In genomic region chr9:125359011-125359410, GRCh38 we compare ENCODE assay signal across 19 cellular contexts.
A peak's percentile ranks its signal among the peaks of the same experiment; 100 is the strongest.
DNase-seq lines count a peak whose midpoint lies in the region; ATAC-seq and TF ChIP-seq lines count a peak whose summit lies in the region.
"Had no signal": no experiment of that assay in that cellular context is flagged by ENCODE, and none has a peak within 500 bp of the region (broad histone marks: within the 10 kb centered on the region; RNA-seq: fewer than 3 reads in every experiment).

No MANE protein-coding gene starts in this region.

- TF ChIP-seq CTCF in brain (conservative IDR thresholded peaks at IDR 0.05): no peak

- H3K9me3 Mint-ChIP-seq in activated naive CD8-positive, alpha-beta T cell (ENCODE audit: low read depth): no peaks in the 10 kb centered on the region
- no peaks in the 10 kb centered on the region for H3K9me3 Mint-ChIP-seq in activated naive CD8-positive, alpha-beta T cell treated with anti-CD3 and anti-CD28 coated beads, Interleukin-2, amount 50 U/mL, for 24 hours
- H3K9me3 Mint-ChIP-seq in brain: no peaks in the 10 kb centered on the region
- H3K9me3 Mint-ChIP-seq: CD8-positive, alpha-beta memory T cell; GM23338; IgD-negative memory B cell had no signal

- H3K4me1 Mint-ChIP-seq in activated naive CD8-positive, alpha-beta T cell (ENCODE audit: low read depth): peaks cover 7% of the 10 kb centered on the region
- H3K4me1 Mint-ChIP-seq in activated naive CD8-positive, alpha-beta T cell treated with anti-CD3 and anti-CD28 coated beads, Interleukin-2, amount 50 U/mL, for 24 hours: peaks cover 15% of the 10 kb centered on the region
- peaks cover 14% of the 10 kb centered on the region for H3K4me1 Mint-ChIP-seq in brain
- H3K4me1 Mint-ChIP-seq: CD8-positive, alpha-beta memory T cell; GM23338; IgD-negative memory B cell had no signal

- no peak overlapping the region for H3K4me3 Mint-ChIP-seq in activated naive CD8-positive, alpha-beta T cell
- no peak overlapping the region for H3K4me3 Mint-ChIP-seq in activated naive CD8-positive, alpha-beta T cell treated with anti-CD3 and anti-CD28 coated beads, Interleukin-2, amount 50 U/mL, for 24 hours
- no peak overlapping the region for H3K4me3 Mint-ChIP-seq in brain
- H3K4me3 Mint-ChIP-seq: CD8-positive, alpha-beta memory T cell; GM23338; IgD-negative memory B cell had no signal

- ATAC-seq in activated naive CD8-positive, alpha-beta T cell treated with anti-CD3 and anti-CD28 coated beads, Interleukin-2, amount 50 U/mL, for 24 hours: no peak
- ATAC-seq in HG03565 (IDR thresholded peaks at IDR 0.05; ENCODE audit: unreplicated experiment): no peak
- ATAC-seq: GM23338 had no signal

- H3K27me3 Mint-ChIP-seq in activated naive CD8-positive, alpha-beta T cell: no peaks in the 10 kb centered on the region
- H3K27me3 Mint-ChIP-seq in activated naive CD8-positive, alpha-beta T cell treated with anti-CD3 and anti-CD28 coated beads, Interleukin-2, amount 50 U/mL, for 24 hours: no peaks in the 10 kb centered on the region
- no peaks in the 10 kb centered on the region for H3K27me3 Mint-ChIP-seq in brain
- H3K27me3 Mint-ChIP-seq: CD8-positive, alpha-beta memory T cell; IgD-negative memory B cell had no signal

- H3K27ac Mint-ChIP-seq in activated naive CD8-positive, alpha-beta T cell: peak overlapping the region; percentile 37
- no peak overlapping the region for H3K27ac Mint-ChIP-seq in activated naive CD8-positive, alpha-beta T cell treated with anti-CD3 and anti-CD28 coated beads, Interleukin-2, amount 50 U/mL, for 24 hours
- peak overlapping the region in 3 of 5 experiments; percentile 3 to 85 (median 22) for H3K27ac Mint-ChIP-seq in brain
- H3K27ac Mint-ChIP-seq: GM23338, IgD-negative memory B cell had no signal

- DNase-seq in activated naive CD8-positive, alpha-beta T cell treated with anti-CD3 and anti-CD28 coated beads, Interleukin-2, amount 50 U/mL, for 24 hours: no peak
- DNase-seq in NCI-H82 treated with DMSO at 0.1 percent for 48 hours (lab: John Stamatoyannopoulos, UW; ENCODE audit: unreplicated experiment) (peak; percentile 69), SW480 (ENCODE audit: low spot score) (no peak)
- no peak for DNase-seq in activated CD4-positive, CD25-positive, alpha-beta regulatory T cell (lab: John Stamatoyannopoulos, UW)
- DNase-seq: CD8-positive, alpha-beta memory T cell; HCEC 1CT; Kasumi-1; MG63; NCI-H1092; NCI-H146; NCI-H2029 treated with DMSO at 0.1 percent for 48 hours; NCI-H446; NCI-H526 treated with DMSO at 0.1 percent for 48 hours; Right ventricle myocardium superior had no signal

- H3K36me3 Mint-ChIP-seq in activated naive CD8-positive, alpha-beta T cell: peaks cover 8% of the 10 kb centered on the region
- peaks cover 43% of the 10 kb centered on the region for H3K36me3 Mint-ChIP-seq in activated naive CD8-positive, alpha-beta T cell treated with anti-CD3 and anti-CD28 coated beads, Interleukin-2, amount 50 U/mL, for 24 hours (ENCODE audit: low read depth)
- H3K36me3 Mint-ChIP-seq in brain: peaks cover 76% of the 10 kb centered on the region
- H3K36me3 Mint-ChIP-seq: IgD-negative memory B cell had no signal
